In genomic region chr11:60985991-60986915, GRCh38 we compare ENCODE assay signal across 9 cellular contexts. TPM values are rescaled to one million over a fixed set of nuclear protein-coding genes. Genes with fewer than 3 reads are reported as not detected.
A peak's percentile ranks its signal among the peaks of the same experiment; 100 is the strongest.
DNase-seq lines count a peak whose midpoint lies in the region; ATAC-seq and TF ChIP-seq lines count a peak whose summit lies in the region.
"Had no signal": no experiment of that assay in that cellular context is flagged by ENCODE, and none has a peak within 500 bp of the region (broad histone marks: within the 10 kb centered on the region; RNA-seq: fewer than 3 reads in every experiment).

No MANE protein-coding gene starts in this region.

- peak; percentile 46 for DNase-seq in Daoy (ENCODE audit: low read depth)
- peak; percentile 65 to 97 (median 87) for DNase-seq in T-helper 2 cell
- DNase-seq in activated naive CD8-positive, alpha-beta T cell treated with anti-CD3 and anti-CD28 coated beads for 36 hours, result peak; percentile 93
- peak; percentile 71 to 80 for DNase-seq in stimulated activated CD4-positive, alpha-beta T cell treated with anti-CD3 and anti-CD28 coated beads, Interleukin-15, amount 100 ng/mL, for 1 hour (ENCODE audit: low read depth in 1 of 2, low spot score in 1 of 2)
- DNase-seq in DMS153 treated with DMSO at 0.1 percent for 48 hours (lab: John Stamatoyannopoulos, UW; ENCODE audit: unreplicated experiment), result no peak
- no peak for DNase-seq in endothelial cell (ENCODE audit: low spot score)
- no peak for DNase-seq in NCI-H524 treated with DMSO at 0.1 percent for 48 hours (lab: John Stamatoyannopoulos, UW)
- DNase-seq: NCI-H1105 treated with DMSO at 0.1 percent for 48 hours had no signal

- H3K9me3 Mint-ChIP-seq in activated naive CD8-positive, alpha-beta T cell treated with anti-CD3 and anti-CD28 coated beads for 36 hours, result no peaks in the 10 kb centered on the region
- H3K9me3 Mint-ChIP-seq in endothelial cell (ENCODE audit: unreplicated experiment), result no peaks in the 10 kb centered on the region

- peaks cover 68% of the 10 kb centered on the region for H3K36me3 Mint-ChIP-seq in activated naive CD8-positive, alpha-beta T cell treated with anti-CD3 and anti-CD28 coated beads for 36 hours
- no peaks in the 10 kb centered on the region for H3K36me3 Mint-ChIP-seq in endothelial cell (ENCODE audit: low read depth, unreplicated experiment)

- peak overlapping the region; percentile 75 for H3K4me3 Mint-ChIP-seq in activated naive CD8-positive, alpha-beta T cell treated with anti-CD3 and anti-CD28 coated beads for 36 hours
- no peak overlapping the region for H3K4me3 Mint-ChIP-seq in endothelial cell (ENCODE audit: unreplicated experiment)

- peak overlapping the region; percentile 93 for H3K27ac Mint-ChIP-seq in activated naive CD8-positive, alpha-beta T cell treated with anti-CD3 and anti-CD28 coated beads for 36 hours
- H3K27ac Mint-ChIP-seq in endothelial cell (ENCODE audit: unreplicated experiment), result no peak overlapping the region

- peaks cover 92% of the 10 kb centered on the region for H3K4me1 Mint-ChIP-seq in activated naive CD8-positive, alpha-beta T cell treated with anti-CD3 and anti-CD28 coated beads for 36 hours
- peaks cover 6% of the 10 kb centered on the region for H3K4me1 Mint-ChIP-seq in endothelial cell (ENCODE audit: unreplicated experiment)

- no peak for TF ChIP-seq CTCF in endothelial cell (IDR thresholded peaks at IDR 0.05; ENCODE audit: unreplicated experiment)

- no peaks in the 10 kb centered on the region for H3K27me3 Mint-ChIP-seq in activated naive CD8-positive, alpha-beta T cell treated with anti-CD3 and anti-CD28 coated beads for 36 hours
- peaks cover 2% of the 10 kb centered on the region for H3K27me3 Mint-ChIP-seq in endothelial cell (ENCODE audit: unreplicated experiment)

- ATAC-seq in GM21367 (IDR thresholded peaks at IDR 0.05; ENCODE audit: unreplicated experiment), result no peak

RNA-seq across cellular contexts. Expression of gene CD6, which starts 14.8 kb away (rescaled TPM):
- 0.06 and 0.46 TPM in 2 replicates for total RNA-seq in Daoy (2014; rRNA removed; shearing (Covaris generic))
- 100 to 1,000 TPM; 167 to 169 TPM for total RNA-seq in activated naive CD8-positive, alpha-beta T cell treated with anti-CD3 and anti-CD28 coated beads for 36 hours
- total RNA-seq in endothelial cell (ENCODE audit: unreplicated experiment), result 0.33 TPM

RNA-seq across cellular contexts. Expression of gene SLC15A3, which starts 34.3 kb away (rescaled TPM):
- 3.0 and 3.9 TPM in 2 replicates for total RNA-seq in Daoy (2014; rRNA removed; shearing (Covaris generic))
- 1 to 10 TPM; 6.3 to 6.9 TPM for total RNA-seq in activated naive CD8-positive, alpha-beta T cell treated with anti-CD3 and anti-CD28 coated beads for 36 hours
- total RNA-seq in endothelial cell (ENCODE audit: unreplicated experiment), result 0.62 TPM

Comparison
In these comparisons a context has a peak if more than half of its experiments do, and no peak if none do; other contexts are left out.
1. DNase-seq: peak in Daoy (single experiment), T-helper 2 cell (5 of 5), activated naive CD8-positive, alpha-beta T cell treated with anti-CD3 and anti-CD28 coated beads for 36 hours (single experiment) and stimulated activated CD4-positive, alpha-beta T cell treated with anti-CD3 and anti-CD28 coated beads, Interleukin-15, amount 100 ng/mL, for 1 hour (2 of 2); none in DMS153 treated with DMSO at 0.1 percent for 48 hours (single experiment), endothelial cell (single experiment) and NCI-H524 treated with DMSO at 0.1 percent for 48 hours (single experiment).
2. RNA of gene CD6, which starts 14.8 kb away (total RNA-seq): 167 to 169 TPM in activated naive CD8-positive, alpha-beta T cell treated with anti-CD3 and anti-CD28 coated beads for 36 hours; 0.06 to 0.46 TPM in Daoy and 0.33 TPM in endothelial cell (single experiment); every median in the first group is over 100 times any median in the second.